ENCODE assay signal across 8 cellular contexts in the genomic region with DNA sequence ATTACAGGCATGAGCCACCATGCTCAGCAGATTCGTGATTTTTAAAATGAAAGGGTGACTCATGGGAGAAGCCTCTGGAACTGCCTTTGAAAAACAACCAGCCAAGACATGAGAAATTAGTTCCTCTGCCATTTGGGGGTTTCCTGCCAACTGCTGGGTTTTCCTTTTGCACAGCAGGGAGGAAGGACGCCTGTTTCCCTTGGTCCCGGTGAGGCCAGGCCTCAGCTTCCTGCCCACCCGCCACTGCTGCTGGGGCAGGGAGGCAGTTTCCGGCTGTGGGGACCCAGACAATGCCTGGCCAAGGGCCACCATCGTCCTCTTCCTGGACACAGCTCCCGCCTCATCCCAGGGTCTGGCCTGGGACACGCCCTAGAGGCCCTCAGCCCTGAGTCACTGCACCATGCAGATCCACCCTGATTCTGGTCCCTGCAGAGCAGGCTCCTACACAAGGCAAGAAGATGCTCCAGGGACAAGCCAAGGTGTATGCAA. TPM values are rescaled to one million over a fixed set of nuclear protein-coding genes. Genes with fewer than 3 reads are reported as not detected.
DNase-seq lines count a peak whose midpoint lies in the region; ATAC-seq and TF ChIP-seq lines count a peak whose summit lies in the region.

No MANE protein-coding gene starts in this region.

- 41% methylated on average over 8 of the region's 8 CpGs for WGBS in smooth muscle cell (ENCODE audit: low lambda C conversion rate)

- peaks cover 13% of the 10 kb centered on the region for H3F3A ChIP-seq in smooth muscle cell (ENCODE audit: low read depth)

- H3K4me3 ChIP-seq in smooth muscle cell = no peak overlapping the region

- peak; percentile 18 to 37 for ATAC-seq in activated T-cell treated with anti-CD3 and anti-CD28 coated beads, Interleukin-2, amount 50 U/mL, for 4 hours
- no peak for ATAC-seq in GM21390 (IDR thresholded peaks at IDR 0.05; ENCODE audit: unreplicated experiment)

- no peaks in the 10 kb centered on the region for H3K79me2 ChIP-seq in smooth muscle cell (ENCODE audit: low read depth)

- peak overlapping the region; percentile 85 for H3K27ac ChIP-seq in smooth muscle cell (ENCODE audit: low read depth)

- H3K4me2 ChIP-seq in smooth muscle cell = peak overlapping the region; percentile 52

- H3K27me3 Mint-ChIP-seq in activated T-cell treated with anti-CD3 and anti-CD28 coated beads, Interleukin-2, amount 50 U/mL, for 4 hours (ENCODE audit: low read depth) = no peaks in the 10 kb centered on the region

- H3K9me3 Mint-ChIP-seq in activated T-cell treated with anti-CD3 and anti-CD28 coated beads, Interleukin-2, amount 50 U/mL, for 4 hours = no peaks in the 10 kb centered on the region

- H3K4me1 ChIP-seq in smooth muscle cell (ENCODE audit: low read depth) = peaks cover 9% of the 10 kb centered on the region

- no peak overlapping the region for H2AFZ ChIP-seq in smooth muscle cell (ENCODE audit: low read depth)

- no peak overlapping the region for H3K9ac ChIP-seq in smooth muscle cell (ENCODE audit: low read depth)

- H3K27me3 ChIP-seq in smooth muscle cell (ENCODE audit: low read depth) = no peaks in the 10 kb centered on the region

- no peak for TF ChIP-seq CTCF in smooth muscle cell (IDR thresholded peaks at IDR 0.05; ENCODE audit: borderline replicate concordance, insufficient read depth, poor library complexity, severe bottlenecking)
- TF ChIP-seq CTCF in GM20000 (IDR thresholded peaks at IDR 0.05; ENCODE audit: extremely low read depth, missing control alignments) = no peak

- DNase-seq in stimulated activated CD4-positive, alpha-beta T cell treated with anti-CD3 and anti-CD28 coated beads, Interleukin-12 subunit alpha, Interleukin-12 subunit beta, amount 100 ng/mL, for 48 hours (ENCODE audit: low read depth in 2 of 3, low spot score in 1 of 3) = peak in 2 of 3 donors; percentile 10 to 16
- no peak for DNase-seq in stimulated activated CD4-positive, alpha-beta T cell treated with anti-CD3 and anti-CD28 coated beads, Interleukin-4, amount 100 ng/mL, for 1 hour
- DNase-seq in activated T-cell treated with anti-CD3 and anti-CD28 coated beads, Interleukin-2, amount 50 U/mL, for 4 hours = no peak
- DNase-seq in glomerular visceral epithelial cell (ENCODE audit: extremely low spot score) (peak; percentile 63), smooth muscle cell (lab: John Stamatoyannopoulos, UW; ENCODE audit: unreplicated experiment) (no peak), GM20000 (ENCODE audit: low spot score) (no peak), HUDEP-2 (lab: John Stamatoyannopoulos, UW; ENCODE audit: unreplicated experiment in 76 of 76) (no peak)

- H3K36me3 Mint-ChIP-seq in activated T-cell treated with anti-CD3 and anti-CD28 coated beads, Interleukin-2, amount 50 U/mL, for 4 hours (ENCODE audit: insufficient read depth) = peaks cover 3% of the 10 kb centered on the region

- H3K36me3 ChIP-seq in smooth muscle cell (ENCODE audit: low read depth) = no peaks in the 10 kb centered on the region

- H3K4me3 Mint-ChIP-seq in activated T-cell treated with anti-CD3 and anti-CD28 coated beads, Interleukin-2, amount 50 U/mL, for 4 hours = no peak overlapping the region

- H4K20me1 ChIP-seq in smooth muscle cell (ENCODE audit: low read depth) = no peaks in the 10 kb centered on the region

- H3K4me1 Mint-ChIP-seq in activated T-cell treated with anti-CD3 and anti-CD28 coated beads, Interleukin-2, amount 50 U/mL, for 4 hours (ENCODE audit: low read depth) = peaks cover 36% of the 10 kb centered on the region

- H3K9me3 ChIP-seq in smooth muscle cell (replicated peaks; ENCODE audit: low read depth) = no peaks in the 10 kb centered on the region

RNA-seq across cellular contexts. Expression of a gene that starts 10.2 kb away (rescaled TPM):
- 10 to 100 TPM; 28.2 to 36.8 (median 30.8) TPM for total RNA-seq in activated T-cell treated with anti-CD3 and anti-CD28 coated beads, Interleukin-2, amount 50 U/mL, for 4 hours
- total RNA-seq in smooth muscle cell = 11.8 and 14.8 TPM in 2 replicates
- polyA plus RNA-seq in smooth muscle cell = 12.5 and 15.2 TPM in 2 replicates

RNA-seq across cellular contexts. Expression of a gene that starts 40.1 kb away (rescaled TPM):
- 10 to 100 TPM; 39.3 to 45.2 (median 41.3) TPM for total RNA-seq in activated T-cell treated with anti-CD3 and anti-CD28 coated beads, Interleukin-2, amount 50 U/mL, for 4 hours
- 15.2 and 17.3 TPM in 2 replicates for total RNA-seq in smooth muscle cell
- polyA plus RNA-seq in smooth muscle cell = 17.6 and 26.7 TPM in 2 replicates

Comparison
In these comparisons a context has a peak if more than half of its experiments do, and no peak if none do; other contexts are left out.
1. DNase-seq: peak in stimulated activated CD4-positive, alpha-beta T cell treated with anti-CD3 and anti-CD28 coated beads, Interleukin-12 subunit alpha, Interleukin-12 subunit beta, amount 100 ng/mL, for 48 hours (2 of 3) and glomerular visceral epithelial cell (single experiment); none in stimulated activated CD4-positive, alpha-beta T cell treated with anti-CD3 and anti-CD28 coated beads, Interleukin-4, amount 100 ng/mL, for 1 hour (single experiment), activated T-cell treated with anti-CD3 and anti-CD28 coated beads, Interleukin-2, amount 50 U/mL, for 4 hours (single experiment), smooth muscle cell (single experiment), GM20000 (single experiment) and HUDEP-2 (0 of 76).